Comparison of ENCODE assay signal across 8 cellular contexts in genomic region chr7:16918288-16918895, GRCh38. TPM values are rescaled to one million over a fixed set of nuclear protein-coding genes. Genes with fewer than 3 reads are reported as not detected.
A peak's percentile ranks its signal among the peaks of the same experiment; 100 is the strongest.
DNase-seq lines count a peak whose midpoint lies in the region; ATAC-seq and TF ChIP-seq lines count a peak whose summit lies in the region.

No MANE protein-coding gene starts in this region.

- DNase-seq in DMS153 treated with DMSO at 0.1 percent for 48 hours (lab: John Stamatoyannopoulos, UW; ENCODE audit: unreplicated experiment) (peak; percentile 45), HT1080 (ENCODE audit: low read depth) (peak; percentile 36), RWPE1 (ENCODE audit: low spot score) (no peak), esophagus squamous epithelium (lab: John Stamatoyannopoulos, UW) (no peak), psoas muscle (no peak), occipital lobe (lab: John Stamatoyannopoulos, UW) (no peak)
- no peak for DNase-seq in activated T-cell treated with anti-CD3 and anti-CD28 coated beads, Interleukin-2, amount 50 U/mL, for 48 hours

- 29 to 34% methylated on average over 6 of the region's 6 CpGs for WGBS in esophagus squamous epithelium, 2 donors
- 49 to 53% (median 52%) methylated on average over 6 of the region's 6 CpGs for WGBS in psoas muscle, 3 donors

- POLR2A ChIA-PET in RWPE1 (lab: Yijun Ruan, JAX; ENCODE audit: low non-redundant PET): interaction anchor here (0.5 kb wide), 1 partner anchor 380 kb away, joined by 3 read pairs; no protein-coding TSS in a partner anchor

- ATAC-seq in psoas muscle: no peak
- no peak for ATAC-seq in GM21737 (IDR thresholded peaks at IDR 0.05; ENCODE audit: unreplicated experiment)

- H3K9me3 ChIP-seq in esophagus squamous epithelium (no peaks in the 10 kb centered on the region), psoas muscle (no peaks in the 10 kb centered on the region)

- intact Hi-C loops in esophagus squamous epithelium (cut with DNase I) (loop anchor here (10.0 kb wide), 1 partner anchor 224 kb away; no protein-coding TSS in a partner anchor), psoas muscle (cut with DNase I) (loop anchor here (2.0 to 10.0 kb wide), 5 partner anchors 116 to 484 kb away; no protein-coding TSS in a partner anchor)

- H3K27me3 ChIP-seq in esophagus squamous epithelium (peaks cover 0 to 14% (median 0%) of the 10 kb centered on the region in 4 donors), psoas muscle (ENCODE audit: insufficient read depth in 3 of 3, low read length in 2 of 3) (no peaks in the 10 kb centered on the region)

- H3K4me3 ChIP-seq in esophagus squamous epithelium: no peak overlapping the region
- no peak overlapping the region for H3K4me3 ChIP-seq in psoas muscle

- TF ChIP-seq POLR2A in esophagus squamous epithelium (IDR thresholded peaks at IDR 0.05): no peak

- peak; percentile 86 for TF ChIP-seq CTCF in RWPE1 (conservative IDR thresholded peaks at IDR 0.05; ENCODE audit: low read depth)
- peak; percentile 59 to 78 (median 68) for TF ChIP-seq CTCF in esophagus squamous epithelium (IDR thresholded peaks at IDR 0.05)
- TF ChIP-seq CTCF in psoas muscle (IDR thresholded peaks at IDR 0.05): peak; percentile 78

- H3K36me3 ChIP-seq in esophagus squamous epithelium: no peaks in the 10 kb centered on the region
- no peaks in the 10 kb centered on the region for H3K36me3 ChIP-seq in psoas muscle (ENCODE audit: insufficient read depth in 1 of 2, low read depth in 1 of 2)

- H3K27ac ChIP-seq in RWPE1: no peak overlapping the region
- H3K27ac ChIP-seq in esophagus squamous epithelium: no peak overlapping the region
- no peak overlapping the region for H3K27ac ChIP-seq in psoas muscle

- CTCF ChIA-PET in RWPE1 (lab: Yijun Ruan, JAX): interaction anchor here (0.6 to 2.0 kb wide), 15 partner anchors 9 to 899 kb away, joined by 3 to 10 read pairs (median 3); no protein-coding TSS in a partner anchor

- H3K4me1 ChIP-seq in esophagus squamous epithelium: peaks cover 0 to 42% (median 6%) of the 10 kb centered on the region in 3 donors
- no peaks in the 10 kb centered on the region for H3K4me1 ChIP-seq in psoas muscle

RNA-seq across cellular contexts. Expression of gene AGR3, which starts 36.6 kb away (rescaled TPM):
- total RNA-seq in HT1080 (2014; rRNA removed; shearing (Covaris generic)): not detected in 2 replicates
- not detected in 2 replicates for polyA plus RNA-seq in HT1080 (2015; cell fraction: cytosol; rRNA removed)
- not detected in 2 replicates for polyA plus RNA-seq in HT1080 (2015; cell fraction: nucleus; rRNA removed)
- 1 to 10 TPM in 1 of 4 donors, not detected in 3; 3.4 TPM for total RNA-seq in esophagus squamous epithelium
- total RNA-seq in psoas muscle: not detected
- polyA plus RNA-seq in psoas muscle: under 1 TPM in 1 of 3 donors, not detected in 2; 0.31 TPM
- total RNA-seq in occipital lobe: not detected

Comparison
In these comparisons a context has a peak if more than half of its experiments do, and no peak if none do; other contexts are left out.
1. DNase-seq: peak in DMS153 treated with DMSO at 0.1 percent for 48 hours (single experiment) and HT1080 (single experiment); none in RWPE1 (single experiment), esophagus squamous epithelium (single experiment), psoas muscle (0 of 2), occipital lobe (single experiment) and activated T-cell treated with anti-CD3 and anti-CD28 coated beads, Interleukin-2, amount 50 U/mL, for 48 hours (0 of 2).
2. Peak in every context shown above with its lines, with median percentiles within 50 percentile points of each other: CTCF ChIP-seq.